In genomic region chr15:90840157-90840855, GRCh38 we compare ENCODE assay signal across 11 cellular contexts. TPM values are rescaled to one million over a fixed set of nuclear protein-coding genes. Genes with fewer than 3 reads are reported as not detected.
DNase-seq lines count a peak whose midpoint lies in the region; ATAC-seq and TF ChIP-seq lines count a peak whose summit lies in the region.
"Had no signal": no experiment of that assay in that cellular context is flagged by ENCODE, and none has a peak within 500 bp of the region (broad histone marks: within the 10 kb centered on the region; RNA-seq: fewer than 3 reads in every experiment).

No MANE protein-coding gene starts in this region.

- peaks cover 18% of the 10 kb centered on the region for H3K36me3 Mint-ChIP-seq in activated CD8-positive, alpha-beta memory T cell treated with anti-CD3 and anti-CD28 coated beads, Interleukin-2, amount 10 ng/mL, durations not matched to agents 7 days and 5 days
- H3K36me3 Mint-ChIP-seq in activated CD4-positive, alpha-beta memory T cell treated with anti-CD3 and anti-CD28 coated beads for 36 hours, result peaks cover 10% of the 10 kb centered on the region
- no peaks in the 10 kb centered on the region for H3K36me3 Mint-ChIP-seq in immature natural killer cell

- no peak for TF ChIP-seq EP300 in sigmoid colon (IDR thresholded peaks at IDR 0.05)

- H3K4me3 ChIP-seq in sigmoid colon (no peak overlapping the region), heart left ventricle (peak overlapping the region in 2 of 12 donors; percentile 13 to 45)

- H3K27ac Mint-ChIP-seq in activated CD8-positive, alpha-beta memory T cell treated with anti-CD3 and anti-CD28 coated beads, Interleukin-2, amount 10 ng/mL, durations not matched to agents 7 days and 5 days, result peak overlapping the region; percentile 95
- peak overlapping the region; percentile 94 for H3K27ac Mint-ChIP-seq in activated CD4-positive, alpha-beta memory T cell treated with anti-CD3 and anti-CD28 coated beads for 36 hours
- peak overlapping the region in 4 of 6 donors; percentile 14 to 68 (median 50) for H3K27ac Mint-ChIP-seq in immature natural killer cell
- peak overlapping the region in 1 of 2 donors; percentile 97 for H3K27ac Mint-ChIP-seq in stimulated activated naive CD8-positive, alpha-beta T cell treated with anti-CD3 and anti-CD28 coated beads, Interleukin-15, amount 100 ng/mL, for 72 hours

- peak overlapping the region; percentile 26 for H3K4me3 Mint-ChIP-seq in activated CD8-positive, alpha-beta memory T cell treated with anti-CD3 and anti-CD28 coated beads, Interleukin-2, amount 10 ng/mL, durations not matched to agents 7 days and 5 days
- peak overlapping the region; percentile 69 for H3K4me3 Mint-ChIP-seq in activated CD4-positive, alpha-beta memory T cell treated with anti-CD3 and anti-CD28 coated beads for 36 hours
- no peak overlapping the region for H3K4me3 Mint-ChIP-seq in immature natural killer cell
- peak overlapping the region; percentile 82 to 84 for H3K4me3 Mint-ChIP-seq in stimulated activated naive CD8-positive, alpha-beta T cell treated with anti-CD3 and anti-CD28 coated beads, Interleukin-15, amount 100 ng/mL, for 72 hours

- peaks cover 81% of the 10 kb centered on the region for H3K4me1 Mint-ChIP-seq in activated CD8-positive, alpha-beta memory T cell treated with anti-CD3 and anti-CD28 coated beads, Interleukin-2, amount 10 ng/mL, durations not matched to agents 7 days and 5 days
- H3K4me1 Mint-ChIP-seq in activated CD4-positive, alpha-beta memory T cell treated with anti-CD3 and anti-CD28 coated beads for 36 hours (ENCODE audit: low read depth), result peaks cover 56% of the 10 kb centered on the region
- H3K4me1 Mint-ChIP-seq in immature natural killer cell, result peaks cover 26 to 33% of the 10 kb centered on the region in 2 donors
- H3K4me1 Mint-ChIP-seq in stimulated activated naive CD8-positive, alpha-beta T cell treated with anti-CD3 and anti-CD28 coated beads, Interleukin-15, amount 100 ng/mL, for 72 hours, result peaks cover 72% of the 10 kb centered on the region

- H3K36me3 ChIP-seq in sigmoid colon, result no peaks in the 10 kb centered on the region
- H3K36me3 ChIP-seq in heart left ventricle, result no peaks in the 10 kb centered on the region

- intact Hi-C loops in activated CD4-positive, alpha-beta memory T cell treated with anti-CD3 and anti-CD28 coated beads for 36 hours (cut with micrococcal nuclease), result no loop called here
- intact Hi-C loops in sigmoid colon (cut with DNase I), result no loop called here
- intact Hi-C loops in heart left ventricle (cut with DNase I), result no loop called here

- H3K27ac ChIP-seq in sigmoid colon (peak overlapping the region in 1 of 4 donors; percentile 19), heart left ventricle (peak overlapping the region in 1 of 12 donors; percentile 88)

- TF ChIP-seq POLR2A in sigmoid colon (IDR thresholded peaks at IDR 0.05) (no peak), heart left ventricle (IDR thresholded peaks at IDR 0.05) (no peak)

- no peaks in the 10 kb centered on the region for H3K9me3 Mint-ChIP-seq in activated CD8-positive, alpha-beta memory T cell treated with anti-CD3 and anti-CD28 coated beads, Interleukin-2, amount 10 ng/mL, durations not matched to agents 7 days and 5 days (ENCODE audit: low read depth)
- no peaks in the 10 kb centered on the region for H3K9me3 Mint-ChIP-seq in activated CD4-positive, alpha-beta memory T cell treated with anti-CD3 and anti-CD28 coated beads for 36 hours
- H3K9me3 Mint-ChIP-seq in immature natural killer cell, result no peaks in the 10 kb centered on the region
- no peaks in the 10 kb centered on the region for H3K9me3 Mint-ChIP-seq in stimulated activated naive CD8-positive, alpha-beta T cell treated with anti-CD3 and anti-CD28 coated beads, Interleukin-15, amount 100 ng/mL, for 72 hours

- DNase-seq in activated CD8-positive, alpha-beta memory T cell treated with anti-CD3 and anti-CD28 coated beads, Interleukin-2, amount 10 ng/mL, durations not matched to agents 7 days and 5 days, result no peak
- no peak for DNase-seq in activated CD8-positive, alpha-beta memory T cell treated with anti-CD3 and anti-CD28 coated beads for 24 hours
- DNase-seq in activated CD4-positive, alpha-beta memory T cell treated with anti-CD3 and anti-CD28 coated beads for 36 hours, result no peak
- DNase-seq in immature natural killer cell (no peak), sigmoid colon (no peak), MV-4-11 (lab: John Stamatoyannopoulos, UW) (no peak), heart left ventricle (no peak)
- DNase-seq in stimulated activated naive CD8-positive, alpha-beta T cell treated with anti-CD3 and anti-CD28 coated beads, Interleukin-15, amount 100 ng/mL, for 72 hours, result no peak
- DNase-seq: ACHN, amniotic stem cell, NCI-H1694 treated with DMSO at 0.1 percent for 48 hours had no signal

- no peak for TF ChIP-seq CTCF in sigmoid colon (IDR thresholded peaks at IDR 0.05)
- no peak for TF ChIP-seq CTCF in heart left ventricle (IDR thresholded peaks at IDR 0.05)

- ATAC-seq in activated CD8-positive, alpha-beta memory T cell treated with anti-CD3 and anti-CD28 coated beads, Interleukin-2, amount 10 ng/mL, durations not matched to agents 7 days and 5 days, result no peak
- no peak for ATAC-seq in stimulated activated naive CD8-positive, alpha-beta T cell treated with anti-CD3 and anti-CD28 coated beads, Interleukin-15, amount 100 ng/mL, for 72 hours
- ATAC-seq in heart left ventricle, result no peak

- H3K9me3 ChIP-seq in sigmoid colon, result no peaks in the 10 kb centered on the region
- H3K9me3 ChIP-seq in heart left ventricle, result no peaks in the 10 kb centered on the region

- H3K27me3 Mint-ChIP-seq in activated CD8-positive, alpha-beta memory T cell treated with anti-CD3 and anti-CD28 coated beads, Interleukin-2, amount 10 ng/mL, durations not matched to agents 7 days and 5 days, result no peaks in the 10 kb centered on the region
- no peaks in the 10 kb centered on the region for H3K27me3 Mint-ChIP-seq in activated CD4-positive, alpha-beta memory T cell treated with anti-CD3 and anti-CD28 coated beads for 36 hours
- H3K27me3 Mint-ChIP-seq in immature natural killer cell (ENCODE audit: low read depth in 3 of 3), result peaks cover 3 to 8% (median 4%) of the 10 kb centered on the region in 3 donors
- H3K27me3 Mint-ChIP-seq in stimulated activated naive CD8-positive, alpha-beta T cell treated with anti-CD3 and anti-CD28 coated beads, Interleukin-15, amount 100 ng/mL, for 72 hours, result no peaks in the 10 kb centered on the region

- H3K27me3 ChIP-seq in sigmoid colon, result no peaks in the 10 kb centered on the region
- H3K27me3 ChIP-seq in heart left ventricle, result no peaks in the 10 kb centered on the region

- POLR2A ChIA-PET in activated CD4-positive, alpha-beta memory T cell treated with anti-CD3 and anti-CD28 coated beads for 36 hours (lab: Charles Lee), result interaction anchor here (0.5 to 4.8 kb wide), 7 partner anchors 10 to 91 kb away, joined by 3 to 63 read pairs (median 32); no protein-coding TSS in a partner anchor

- WGBS in sigmoid colon, 2 donors, result 82 to 89% methylated on average over 18 of the region's 18 CpGs
- 95 to 97% (median 96%) methylated on average over 18 of the region's 18 CpGs for WGBS in heart left ventricle, 4 donors

- H3K4me1 ChIP-seq in sigmoid colon (peaks cover 0 to 7% (median 2%) of the 10 kb centered on the region in 4 donors), heart left ventricle (peaks cover 0 to 50% (median 0%) of the 10 kb centered on the region in 12 donors)

- CTCF ChIA-PET in activated CD8-positive, alpha-beta memory T cell treated with anti-CD3 and anti-CD28 coated beads, Interleukin-2, amount 10 ng/mL, durations not matched to agents 7 days and 5 days (lab: Charles Lee), result interaction anchor here (1.0 to 3.7 kb wide), 6 partner anchors 10 to 60 kb away, joined by 4 to 29 read pairs (median 4); no protein-coding TSS in a partner anchor
- CTCF ChIA-PET in activated CD4-positive, alpha-beta memory T cell treated with anti-CD3 and anti-CD28 coated beads for 36 hours (lab: Charles Lee), result interaction anchor here (0.6 kb wide), 1 partner anchor 25 kb away, joined by 3 read pairs; no protein-coding TSS in a partner anchor

RNA-seq across cellular contexts. Expression of gene FURIN, which starts 28.1 kb away (rescaled TPM):
- total RNA-seq in activated CD8-positive, alpha-beta memory T cell treated with anti-CD3 and anti-CD28 coated beads, Interleukin-2, amount 10 ng/mL, durations not matched to agents 7 days and 5 days, result 100 to 1,000 TPM; 487 to 625 TPM
- total RNA-seq in activated CD4-positive, alpha-beta memory T cell treated with anti-CD3 and anti-CD28 coated beads for 36 hours, result 100 to 1,000 TPM; 576 to 590 TPM
- polyA plus RNA-seq in immature natural killer cell, result 10 to 100 TPM; 18.2 to 22.8 (median 20.8) TPM
- 10 to 100 TPM; 21.0 to 35.0 (median 24.3) TPM for total RNA-seq in sigmoid colon
- polyA plus RNA-seq in sigmoid colon, result 10 to 100 TPM; 23.4 to 69.2 (median 30.1) TPM
- total RNA-seq in heart left ventricle, result 100 to 1,000 TPM in 2 of 9 donors, 10 to 100 TPM in 7; 38.7 to 122 (median 64.8) TPM
- 100 to 1,000 TPM in 1 of 2 donors, 10 to 100 TPM in 1; 37.2 to 174 TPM for polyA plus RNA-seq in heart left ventricle

RNA-seq across cellular contexts. Expression of gene FES, which starts 44.0 kb away (rescaled TPM):
- 10 to 100 TPM; 55.7 to 61.2 TPM for total RNA-seq in activated CD8-positive, alpha-beta memory T cell treated with anti-CD3 and anti-CD28 coated beads, Interleukin-2, amount 10 ng/mL, durations not matched to agents 7 days and 5 days
- total RNA-seq in activated CD4-positive, alpha-beta memory T cell treated with anti-CD3 and anti-CD28 coated beads for 36 hours, result 10 to 100 TPM; 18.0 to 21.1 TPM
- 10 to 100 TPM; 28.6 to 73.2 (median 53.5) TPM for polyA plus RNA-seq in immature natural killer cell
- 10 to 100 TPM; 28.0 to 35.5 (median 30.4) TPM for total RNA-seq in sigmoid colon
- polyA plus RNA-seq in sigmoid colon, result 10 to 100 TPM in 1 of 3 donors, 1 to 10 TPM in 2; 4.9 to 17.6 (median 7.2) TPM
- 10 to 100 TPM; 10.7 to 37.5 (median 15.9) TPM for total RNA-seq in heart left ventricle
- 10 to 100 TPM; 15.6 to 16.4 TPM for polyA plus RNA-seq in heart left ventricle

Comparison
In these comparisons a context has a peak if more than half of its experiments do, and no peak if none do; other contexts are left out.
1. H3K4me3 Mint-ChIP-seq: peak in activated CD8-positive, alpha-beta memory T cell treated with anti-CD3 and anti-CD28 coated beads, Interleukin-2, amount 10 ng/mL, durations not matched to agents 7 days and 5 days (single experiment), activated CD4-positive, alpha-beta memory T cell treated with anti-CD3 and anti-CD28 coated beads for 36 hours (single experiment) and stimulated activated naive CD8-positive, alpha-beta T cell treated with anti-CD3 and anti-CD28 coated beads, Interleukin-15, amount 100 ng/mL, for 72 hours (2 of 2); none in immature natural killer cell (0 of 5).